ENCODE assay signal across 19 cellular contexts in the genomic region with DNA sequence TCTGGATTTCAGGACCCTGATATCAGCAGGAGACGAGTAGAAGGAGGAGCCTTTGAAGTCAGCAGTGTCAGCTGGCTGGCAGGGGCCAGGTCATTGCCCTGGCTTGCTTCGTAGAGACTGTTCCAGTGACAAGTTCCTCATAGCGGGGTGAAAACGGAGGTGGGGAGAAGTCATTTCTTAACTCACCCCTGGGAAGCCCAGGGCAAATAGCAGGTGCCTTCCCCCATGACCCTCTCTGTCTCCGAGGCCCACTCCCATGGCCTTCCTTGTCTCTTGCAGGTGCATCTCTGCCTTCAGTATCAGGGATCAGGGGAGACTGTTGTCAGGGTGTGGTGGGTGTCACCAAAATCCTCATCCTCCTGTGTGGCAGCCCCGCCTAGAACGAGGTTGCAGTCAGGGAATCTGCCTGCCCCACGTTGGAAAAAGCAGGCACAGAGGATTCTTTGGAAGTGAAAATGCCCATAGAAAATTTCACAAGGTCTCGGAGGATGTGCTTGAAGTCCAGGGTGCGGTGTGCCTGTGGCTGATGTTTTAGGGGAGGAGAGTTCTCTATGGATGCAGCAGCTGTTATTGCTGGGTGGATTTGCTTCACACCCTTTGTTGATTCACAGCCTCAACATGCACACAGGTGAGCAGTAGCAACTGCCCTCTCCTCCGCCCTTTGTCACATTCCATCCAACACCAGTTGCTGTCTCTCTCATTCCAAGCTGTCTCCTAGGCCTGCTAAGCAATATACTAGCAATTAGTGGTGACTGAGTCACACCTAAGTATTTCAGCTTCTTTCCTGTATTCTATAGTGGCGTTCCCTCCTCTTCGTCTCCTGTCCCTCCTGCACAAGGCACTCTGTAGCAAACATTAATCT.
DNase-seq lines count a peak whose midpoint lies in the region; ATAC-seq and TF ChIP-seq lines count a peak whose summit lies in the region.
"Had no signal": no experiment of that assay in that cellular context is flagged by ENCODE, and none has a peak within 500 bp of the region (broad histone marks: within the 10 kb centered on the region; RNA-seq: fewer than 3 reads in every experiment).

No MANE protein-coding gene starts in this region.

- H3K4me3 ChIP-seq in HCT116 (replicated peaks in 1 of 2; ENCODE audit: low read depth in 1 of 2, low read length in 2 of 2) (no peak overlapping the region), Panc1 (ENCODE audit: low read depth in 2 of 2, low read length in 2 of 2) (no peak overlapping the region), Karpas-422 (ENCODE audit: low read length) (no peak overlapping the region)
- H3K4me3 ChIP-seq: testis had no signal

- DNase-seq in HCT116 (ENCODE audit: low read depth, low spot score): no peak
- no peak for DNase-seq in Panc1 (ENCODE audit: low read depth, low spot score)
- DNase-seq in glomerular visceral epithelial cell (ENCODE audit: extremely low spot score): peak; percentile 24
- DNase-seq in renal cortical epithelial cell (ENCODE audit: low read depth): peak; percentile 30
- DNase-seq in Karpas-422: no peak
- no peak for DNase-seq in NCI-H226
- DNase-seq in activated naive CD4-positive, alpha-beta T cell treated with anti-CD3 and anti-CD28 coated beads, Interleukin-2, amount 10 ng/mL, durations not matched to agents 7 days and 5 days: no peak
- DNase-seq: activated T-cell treated with anti-CD3 and anti-CD28 coated beads, Interleukin-2, amount 50 U/mL, for 24 hours; COR-L47; foreskin fibroblast; HFFc6; KBM-7; left cardiac atrium; NCI-H1930; SHP77; T-cell; testis had no signal

- no peaks in the 10 kb centered on the region for H3K9me3 Mint-ChIP-seq in activated naive CD4-positive, alpha-beta T cell treated with anti-CD3 and anti-CD28 coated beads, Interleukin-2, amount 10 ng/mL, durations not matched to agents 7 days and 5 days
- H3K9me3 Mint-ChIP-seq: activated naive CD4-positive, alpha-beta T cell treated with anti-CD3 and anti-CD28 coated beads, Interleukin-2, amount 50 U/mL, for 24 hours; activated T-cell treated with anti-CD3 and anti-CD28 coated beads, Interleukin-2, amount 50 U/mL, for 24 hours; HFFc6; stimulated activated effector memory CD8-positive, alpha-beta T cell treated with anti-CD3 and anti-CD28 coated beads, Interleukin-12 subunit alpha, Interleukin-12 subunit beta, amount 100 ng/mL, for 72 hours; T-cell had no signal

- CTCF ChIA-PET in HCT116 (lab: Charles Lee): no interaction called here
- CTCF ChIA-PET in Panc1 (lab: Charles Lee): no interaction called here
- CTCF ChIA-PET in activated naive CD4-positive, alpha-beta T cell treated with anti-CD3 and anti-CD28 coated beads, Interleukin-2, amount 10 ng/mL, durations not matched to agents 7 days and 5 days (lab: Charles Lee): no interaction called here

- H3K4me1 Mint-ChIP-seq in activated naive CD4-positive, alpha-beta T cell treated with anti-CD3 and anti-CD28 coated beads, Interleukin-2, amount 10 ng/mL, durations not matched to agents 7 days and 5 days: peaks cover 17% of the 10 kb centered on the region

- BruUV-seq in HCT116 (replicated peaks; lab: Mats Ljungman, UMichigan) (no TSS peak), Panc1 (replicated peaks; lab: Mats Ljungman, UMichigan) (no TSS peak)

- in situ Hi-C loops in Panc1 (cut with HindIII; ENCODE audit: low pct_unique_long_range_greater_than_20kb, low sequenced_read_pairs): no loop called here

- no peaks in the 10 kb centered on the region for H3K36me3 Mint-ChIP-seq in activated naive CD4-positive, alpha-beta T cell treated with anti-CD3 and anti-CD28 coated beads, Interleukin-2, amount 10 ng/mL, durations not matched to agents 7 days and 5 days
- H3K36me3 Mint-ChIP-seq: activated naive CD4-positive, alpha-beta T cell treated with anti-CD3 and anti-CD28 coated beads, Interleukin-2, amount 50 U/mL, for 24 hours; stimulated activated effector memory CD8-positive, alpha-beta T cell treated with anti-CD3 and anti-CD28 coated beads, Interleukin-12 subunit alpha, Interleukin-12 subunit beta, amount 100 ng/mL, for 72 hours; T-cell had no signal

- peak; percentile 64; the same call in 1 of the 2 replicates for ATAC-seq in HCT116
- ATAC-seq in Panc1: peak; percentile 50
- ATAC-seq: left cardiac atrium; stimulated activated effector memory CD8-positive, alpha-beta T cell treated with anti-CD3 and anti-CD28 coated beads, Interleukin-12 subunit alpha, Interleukin-12 subunit beta, amount 100 ng/mL, for 72 hours; T-cell had no signal

- POLR2A ChIA-PET in HCT116 (lab: Charles Lee): no interaction called here
- POLR2A ChIA-PET in Panc1 (lab: Charles Lee): interaction anchor here (0.6 kb wide), 1 partner anchor 168 kb away, joined by 3 read pairs; no protein-coding TSS in a partner anchor

- RAD21 ChIA-PET in HCT116 (lab: Charles Lee; ENCODE audit: low non-redundant PET in 1 of 2, low total read pairs in 2 of 2, uncharacterized antibody in 2 of 2, unreplicated experiment in 2 of 2): no interaction called here

- H2AFZ ChIP-seq in HCT116 (ENCODE audit: low read depth, low read length, poor library complexity, severe bottlenecking) (no peak overlapping the region), Karpas-422 (ENCODE audit: low read length) (no peak overlapping the region)

- H3K9me2 ChIP-seq in HCT116 (ENCODE audit: insufficient read depth): no peaks in the 10 kb centered on the region
- no peaks in the 10 kb centered on the region for H3K9me2 ChIP-seq in Karpas-422 (replicated peaks; ENCODE audit: insufficient read depth, low read length)

- TF ChIP-seq CTCF in HCT116 (IDR thresholded peaks at IDR 0.05 in 2 of 3, conservative IDR thresholded peaks at IDR 0.05 in 1 of 3; ENCODE audit: borderline replicate concordance in 1 of 3, insufficient read depth in 1 of 3, low read depth in 2 of 3, low read length in 2 of 3): no peak
- TF ChIP-seq CTCF in Panc1 (IDR thresholded peaks at IDR 0.05): no peak

- H3K27me3 ChIP-seq in HCT116 (ENCODE audit: insufficient read depth, low read length) (peaks cover 6% of the 10 kb centered on the region; the same call in 1 of the 2 replicates), Panc1 (ENCODE audit: control insufficient read depth, insufficient read depth, low read length) (no peaks in the 10 kb centered on the region), Karpas-422 (ENCODE audit: low read length) (no peaks in the 10 kb centered on the region)
- H3K27me3 ChIP-seq: testis had no signal

- H3K4me1 ChIP-seq in HCT116 (ENCODE audit: control insufficient read depth in 1 of 2, insufficient read depth in 2 of 2, low read length in 2 of 2): peaks cover 0 to 8% of the 10 kb centered on the region in 2 experiments; a peak in 1 of 4 replicates
- H3K4me1 ChIP-seq in Panc1 (ENCODE audit: control insufficient read depth, insufficient read depth, low read length): no peaks in the 10 kb centered on the region
- H3K4me1 ChIP-seq in Karpas-422 (ENCODE audit: low read length): no peaks in the 10 kb centered on the region
- H3K4me1 ChIP-seq: testis had no signal

- peaks cover 30% of the 10 kb centered on the region for H3K27me3 Mint-ChIP-seq in activated naive CD4-positive, alpha-beta T cell treated with anti-CD3 and anti-CD28 coated beads, Interleukin-2, amount 10 ng/mL, durations not matched to agents 7 days and 5 days
- H3K27me3 Mint-ChIP-seq: activated naive CD4-positive, alpha-beta T cell treated with anti-CD3 and anti-CD28 coated beads, Interleukin-2, amount 50 U/mL, for 24 hours had no signal

- no peak for TF ChIP-seq RAD21 in HCT116 (IDR thresholded peaks at IDR 0.05; ENCODE audit: low read depth)

- TF ChIP-seq POLR2A in HCT116 (IDR thresholded peaks at IDR 0.05; ENCODE audit: borderline replicate concordance, extremely low read depth, insufficient read depth, insufficient read length): no peak

- H3K36me3 ChIP-seq in HCT116 (ENCODE audit: control insufficient read depth in 1 of 2, insufficient read depth in 2 of 2, low read length in 2 of 2) (no peaks in the 10 kb centered on the region), Panc1 (ENCODE audit: control insufficient read depth, insufficient read depth, low read length) (no peaks in the 10 kb centered on the region), Karpas-422 (ENCODE audit: insufficient read depth, low read length) (no peaks in the 10 kb centered on the region)

- H3K4me3 Mint-ChIP-seq in activated naive CD4-positive, alpha-beta T cell treated with anti-CD3 and anti-CD28 coated beads, Interleukin-2, amount 10 ng/mL, durations not matched to agents 7 days and 5 days: no peak overlapping the region
- H3K4me3 Mint-ChIP-seq: activated naive CD4-positive, alpha-beta T cell treated with anti-CD3 and anti-CD28 coated beads, Interleukin-2, amount 50 U/mL, for 24 hours; activated T-cell treated with anti-CD3 and anti-CD28 coated beads, Interleukin-2, amount 50 U/mL, for 24 hours; HFFc6; stimulated activated effector memory CD8-positive, alpha-beta T cell treated with anti-CD3 and anti-CD28 coated beads, Interleukin-12 subunit alpha, Interleukin-12 subunit beta, amount 100 ng/mL, for 72 hours; T-cell had no signal

- no peak overlapping the region for H3K27ac Mint-ChIP-seq in activated naive CD4-positive, alpha-beta T cell treated with anti-CD3 and anti-CD28 coated beads, Interleukin-2, amount 10 ng/mL, durations not matched to agents 7 days and 5 days
- H3K27ac Mint-ChIP-seq: activated naive CD4-positive, alpha-beta T cell treated with anti-CD3 and anti-CD28 coated beads, Interleukin-2, amount 50 U/mL, for 24 hours; activated T-cell treated with anti-CD3 and anti-CD28 coated beads, Interleukin-2, amount 50 U/mL, for 24 hours; HFFc6; stimulated activated effector memory CD8-positive, alpha-beta T cell treated with anti-CD3 and anti-CD28 coated beads, Interleukin-12 subunit alpha, Interleukin-12 subunit beta, amount 100 ng/mL, for 72 hours had no signal

- H3K9me3 ChIP-seq in HCT116 (ENCODE audit: control insufficient read depth in 1 of 2, insufficient read depth in 1 of 2, low read depth in 1 of 2, low read length in 2 of 2) (no peaks in the 10 kb centered on the region), Panc1 (ENCODE audit: control insufficient read depth, insufficient read depth, low read depth, low read length) (no peaks in the 10 kb centered on the region), Karpas-422 (ENCODE audit: low read length) (no peaks in the 10 kb centered on the region)
- H3K9me3 ChIP-seq: testis had no signal

- H3K9ac ChIP-seq in HCT116 (ENCODE audit: low read length): no peak overlapping the region
- no peak overlapping the region for H3K9ac ChIP-seq in Karpas-422 (ENCODE audit: low read length)

- H3K27ac ChIP-seq in HCT116 (ENCODE audit: low read depth, low read length) (no peak overlapping the region), Panc1 (ENCODE audit: low read length) (no peak overlapping the region), Karpas-422 (ENCODE audit: low read length) (no peak overlapping the region)
- H3K27ac ChIP-seq: testis had no signal

- H3K79me2 ChIP-seq in HCT116 (ENCODE audit: insufficient read depth, low read length) (no peaks in the 10 kb centered on the region), Karpas-422 (ENCODE audit: low read length) (no peaks in the 10 kb centered on the region)

- H3K4me2 ChIP-seq in HCT116 (ENCODE audit: low read length) (no peak overlapping the region), Karpas-422 (ENCODE audit: low read depth, low read length, poor library complexity, severe bottlenecking) (no peak overlapping the region)

- intact Hi-C loops in HCT116 (cut with micrococcal nuclease) (loop anchor here (10.0 kb wide), 1 partner anchor 427 kb away; no protein-coding TSS in a partner anchor), Panc1 (cut with micrococcal nuclease; ENCODE audit: unreplicated experiment) (no loop called here)

- H4K20me1 ChIP-seq in HCT116 (ENCODE audit: insufficient read depth): no peaks in the 10 kb centered on the region
- no peaks in the 10 kb centered on the region for H4K20me1 ChIP-seq in Karpas-422 (ENCODE audit: insufficient read depth, low read depth, low read length)

Comparison
In these comparisons a context has a peak if more than half of its experiments do, and no peak if none do; other contexts are left out.
1. DNase-seq: peak in glomerular visceral epithelial cell (single experiment) and renal cortical epithelial cell (single experiment); none in HCT116 (single experiment), Panc1 (single experiment), Karpas-422 (single experiment), NCI-H226 (single experiment) and activated naive CD4-positive, alpha-beta T cell treated with anti-CD3 and anti-CD28 coated beads, Interleukin-2, amount 10 ng/mL, durations not matched to agents 7 days and 5 days (single experiment).